In the genomic region with DNA sequence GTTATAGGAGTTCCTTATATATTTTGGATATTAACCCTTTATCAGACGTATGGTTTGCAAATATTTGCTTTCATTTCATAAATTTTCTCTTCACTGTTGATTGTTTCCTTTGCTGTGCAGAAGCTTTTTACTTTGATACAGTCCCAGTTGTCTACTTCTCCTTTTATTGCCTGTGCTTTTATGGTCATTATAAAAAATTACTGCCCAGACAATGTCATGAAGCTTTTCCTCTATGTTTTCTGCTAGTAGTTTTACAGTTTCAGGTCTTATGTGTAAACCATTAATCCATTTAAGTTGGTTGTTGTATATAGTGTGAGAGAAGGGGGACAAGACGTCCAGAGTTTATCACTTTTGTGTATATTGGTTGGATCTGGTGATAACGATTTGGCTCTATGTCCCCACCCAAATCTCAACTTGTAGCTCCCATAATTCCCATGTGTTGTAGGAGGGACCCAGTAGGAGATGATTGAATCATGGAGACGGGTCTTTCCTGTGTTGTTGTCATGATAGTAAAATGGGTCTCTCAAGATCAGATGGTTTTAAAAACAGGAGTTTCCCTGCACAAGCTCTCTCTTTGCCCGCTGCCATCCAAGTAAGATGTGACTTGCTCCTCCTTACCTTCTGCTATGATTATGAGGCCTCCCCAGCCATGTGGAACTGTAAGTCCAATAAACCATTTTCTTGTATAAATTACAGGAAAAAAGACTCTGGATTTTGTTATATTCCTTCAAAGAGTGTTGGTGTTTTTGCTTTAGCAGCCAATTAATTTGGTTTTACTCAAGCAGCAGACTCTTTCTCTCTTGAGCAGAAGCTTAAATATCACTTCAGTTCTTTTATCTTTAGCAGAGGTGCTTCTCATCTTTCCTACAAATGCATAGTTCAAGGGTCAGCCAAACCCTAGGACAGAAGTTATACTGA, we compare ENCODE assay signal across 17 cellular contexts.
"Had no signal": no experiment of that assay in that cellular context is flagged by ENCODE, and none has a peak within 500 bp of the region (broad histone marks: within the 10 kb centered on the region; RNA-seq: fewer than 3 reads in every experiment).

No MANE protein-coding gene starts in this region.

- H3K36me3 ChIP-seq: neutrophil had no signal

- H3K27me3 Mint-ChIP-seq: type B pancreatic cell had no signal

- H3K27ac ChIP-seq: coronary artery, dorsolateral prefrontal cortex, foreskin keratinocyte, neutrophil, psoas muscle had no signal

- H3K27me3 ChIP-seq: foreskin keratinocyte, neutrophil had no signal

- ATAC-seq: foreskin keratinocyte, left cardiac atrium, left ventricle myocardium superior, psoas muscle had no signal

- H3K4me3 ChIP-seq: coronary artery, dorsolateral prefrontal cortex, lung, psoas muscle had no signal

- H3K4me1 Mint-ChIP-seq: naive B cell had no signal

- H3K4me1 ChIP-seq: psoas muscle had no signal

- H3K4me3 Mint-ChIP-seq: naive B cell, type B pancreatic cell had no signal

- H3K27ac Mint-ChIP-seq: naive B cell, type B pancreatic cell had no signal

- DNase-seq: dorsolateral prefrontal cortex; effector CD8-positive, alpha-beta T cell; foreskin keratinocyte; kidney; left cardiac atrium; left ventricle myocardium superior; mesenchymal stem cell; midbrain; naive B cell; psoas muscle; small intestine; stimulated activated CD4-positive, alpha-beta T cell treated with anti-CD3 and anti-CD28 coated beads, Interleukin-12 subunit alpha, Interleukin-12 subunit beta, amount 100 ng/mL, for 4 hours; stimulated activated naive CD4-positive, alpha-beta T cell treated with Interleukin-2 at 50 U/mL for 16 hours had no signal
